Comparison of ENCODE assay signal across 1 cellular context in the genomic region with DNA sequence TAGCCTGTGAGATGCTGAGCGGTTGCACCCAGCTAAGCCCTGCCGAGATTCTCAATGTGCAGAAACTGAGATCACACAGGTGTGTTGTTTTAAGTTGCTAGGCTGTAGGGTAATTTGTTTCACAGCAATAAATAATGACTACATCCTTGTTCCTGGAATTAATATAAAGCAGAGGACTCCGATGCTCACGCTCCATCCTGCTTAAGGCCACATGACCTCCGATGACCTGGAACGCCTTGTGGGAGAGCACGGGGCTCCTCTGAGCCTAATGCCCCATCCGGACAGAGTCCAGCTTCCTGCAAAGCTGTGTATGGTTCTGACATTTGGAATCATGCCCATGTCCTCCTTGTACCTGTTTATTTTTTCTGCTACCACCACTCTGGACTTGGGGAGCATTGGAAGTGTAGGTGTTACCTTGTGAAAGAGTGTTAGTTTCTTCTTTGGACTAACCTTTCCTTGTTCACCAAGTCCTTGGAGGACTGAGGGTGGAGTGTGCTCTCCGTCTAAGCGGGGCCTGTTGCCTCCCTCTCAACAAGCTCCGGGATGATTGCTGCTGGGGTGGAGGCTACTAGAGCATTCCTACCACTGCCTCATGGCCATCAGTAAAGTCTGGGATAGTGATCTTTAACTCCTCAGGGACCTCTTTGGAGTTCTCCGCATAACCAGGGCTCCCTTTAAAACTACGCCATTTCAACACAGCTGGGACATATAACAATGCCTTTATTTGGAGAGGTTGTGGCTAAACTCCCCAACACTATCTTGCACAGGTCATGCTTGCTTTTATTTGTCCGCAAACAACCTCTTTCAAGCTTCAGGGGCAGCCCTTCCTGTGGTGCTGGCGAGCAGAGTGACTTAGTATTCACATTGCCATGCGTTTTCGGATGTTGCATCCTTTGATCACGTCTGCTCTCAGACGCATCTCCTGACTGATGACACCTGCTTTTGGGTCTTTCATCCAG.
TF ChIP-seq lines count a peak whose summit lies in the region.

No MANE protein-coding gene starts in this region.

TF ChIP-seq in HepG2, 621 proteins besides CTCF, POLR2A, EP300 and RAD21 (continued from another document and continues in another):
- TF ChIP-seq, protein P1, sequence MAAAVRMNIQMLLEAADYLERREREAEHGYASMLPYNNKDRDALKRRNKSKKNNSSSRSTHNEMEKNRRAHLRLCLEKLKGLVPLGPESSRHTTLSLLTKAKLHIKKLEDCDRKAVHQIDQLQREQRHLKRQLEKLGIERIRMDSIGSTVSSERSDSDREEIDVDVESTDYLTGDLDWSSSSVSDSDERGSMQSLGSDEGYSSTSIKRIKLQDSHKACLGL (CRISPR knock-in tag; IDR thresholded peaks at IDR 0.05), result no peak
- TF ChIP-seq ZNF674 (CRISPR knock-in tag; IDR thresholded peaks at IDR 0.05; ENCODE audit: low read depth), result no peak
- TF ChIP-seq ZNF746 (CRISPR knock-in tag; IDR thresholded peaks at IDR 0.05), result peak; percentile 25; the same call in 1 of the 2 replicates
- TF ChIP-seq PAWR (CRISPR knock-in tag; IDR thresholded peaks at IDR 0.05; ENCODE audit: borderline replicate concordance), result no peak
- TF ChIP-seq CSRNP1 (CRISPR knock-in tag; IDR thresholded peaks at IDR 0.05), result 0 out of 2 replicates have a peak, but pooled peaks have one; percentile 44
- TF ChIP-seq ZC3H4 (CRISPR knock-in tag; IDR thresholded peaks at IDR 0.05; ENCODE audit: borderline replicate concordance), result no peak
- TF ChIP-seq SCMH1 (CRISPR knock-in tag; IDR thresholded peaks at IDR 0.05; ENCODE audit: borderline replicate concordance), result no peak
- TF ChIP-seq TCF7L2 (IDR thresholded peaks at IDR 0.05; ENCODE audit: low read depth, low read length), result no peak; the same call in 1 of the 2 replicates
- TF ChIP-seq HOXA3 (CRISPR knock-in tag; IDR thresholded peaks at IDR 0.05), result peak; percentile 36
- TF ChIP-seq, protein P2, sequence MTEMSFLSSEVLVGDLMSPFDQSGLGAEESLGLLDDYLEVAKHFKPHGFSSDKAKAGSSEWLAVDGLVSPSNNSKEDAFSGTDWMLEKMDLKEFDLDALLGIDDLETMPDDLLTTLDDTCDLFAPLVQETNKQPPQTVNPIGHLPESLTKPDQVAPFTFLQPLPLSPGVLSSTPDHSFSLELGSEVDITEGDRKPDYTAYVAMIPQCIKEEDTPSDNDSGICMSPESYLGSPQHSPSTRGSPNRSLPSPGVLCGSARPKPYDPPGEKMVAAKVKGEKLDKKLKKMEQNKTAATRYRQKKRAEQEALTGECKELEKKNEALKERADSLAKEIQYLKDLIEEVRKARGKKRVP (CRISPR knock-in tag; IDR thresholded peaks at IDR 0.05), result no peak
- TF ChIP-seq ZNF138 (CRISPR knock-in tag; IDR thresholded peaks at IDR 0.05; ENCODE audit: low read depth), result no peak
- TF ChIP-seq CEBPB (IDR thresholded peaks at IDR 0.05; ENCODE audit: borderline replicate concordance, low read depth, low read length), result peak; percentile 31; the same call in 1 of the 2 replicates
- TF ChIP-seq JUN (CRISPR knock-in tag; IDR thresholded peaks at IDR 0.05), result no peak
- TF ChIP-seq ARID4A (CRISPR knock-in tag; IDR thresholded peaks at IDR 0.05; ENCODE audit: borderline replicate concordance), result peak; percentile 23; the same call in 1 of the 2 replicates
- TF ChIP-seq, protein P3, sequence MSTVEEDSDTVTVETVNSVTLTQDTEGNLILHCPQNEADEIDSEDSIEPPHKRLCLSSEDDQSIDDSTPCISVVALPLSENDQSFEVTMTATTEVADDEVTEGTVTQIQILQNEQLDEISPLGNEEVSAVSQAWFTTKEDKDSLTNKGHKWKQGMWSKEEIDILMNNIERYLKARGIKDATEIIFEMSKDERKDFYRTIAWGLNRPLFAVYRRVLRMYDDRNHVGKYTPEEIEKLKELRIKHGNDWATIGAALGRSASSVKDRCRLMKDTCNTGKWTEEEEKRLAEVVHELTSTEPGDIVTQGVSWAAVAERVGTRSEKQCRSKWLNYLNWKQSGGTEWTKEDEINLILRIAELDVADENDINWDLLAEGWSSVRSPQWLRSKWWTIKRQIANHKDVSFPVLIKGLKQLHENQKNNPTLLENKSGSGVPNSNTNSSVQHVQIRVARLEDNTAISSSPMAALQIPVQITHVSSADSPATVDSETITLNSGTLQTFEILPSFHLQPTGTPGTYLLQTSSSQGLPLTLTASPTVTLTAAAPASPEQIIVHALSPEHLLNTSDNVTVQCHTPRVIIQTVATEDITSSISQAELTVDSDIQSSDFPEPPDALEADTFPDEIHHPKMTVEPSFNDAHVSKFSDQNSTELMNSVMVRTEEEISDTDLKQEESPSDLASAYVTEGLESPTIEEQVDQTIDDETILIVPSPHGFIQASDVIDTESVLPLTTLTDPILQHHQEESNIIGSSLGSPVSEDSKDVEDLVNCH (CRISPR knock-in tag; IDR thresholded peaks at IDR 0.05), result no peak
- no peak for TF ChIP-seq CHD2 (IDR thresholded peaks at IDR 0.05; ENCODE audit: low read depth, low read length)
- TF ChIP-seq, protein P4, sequence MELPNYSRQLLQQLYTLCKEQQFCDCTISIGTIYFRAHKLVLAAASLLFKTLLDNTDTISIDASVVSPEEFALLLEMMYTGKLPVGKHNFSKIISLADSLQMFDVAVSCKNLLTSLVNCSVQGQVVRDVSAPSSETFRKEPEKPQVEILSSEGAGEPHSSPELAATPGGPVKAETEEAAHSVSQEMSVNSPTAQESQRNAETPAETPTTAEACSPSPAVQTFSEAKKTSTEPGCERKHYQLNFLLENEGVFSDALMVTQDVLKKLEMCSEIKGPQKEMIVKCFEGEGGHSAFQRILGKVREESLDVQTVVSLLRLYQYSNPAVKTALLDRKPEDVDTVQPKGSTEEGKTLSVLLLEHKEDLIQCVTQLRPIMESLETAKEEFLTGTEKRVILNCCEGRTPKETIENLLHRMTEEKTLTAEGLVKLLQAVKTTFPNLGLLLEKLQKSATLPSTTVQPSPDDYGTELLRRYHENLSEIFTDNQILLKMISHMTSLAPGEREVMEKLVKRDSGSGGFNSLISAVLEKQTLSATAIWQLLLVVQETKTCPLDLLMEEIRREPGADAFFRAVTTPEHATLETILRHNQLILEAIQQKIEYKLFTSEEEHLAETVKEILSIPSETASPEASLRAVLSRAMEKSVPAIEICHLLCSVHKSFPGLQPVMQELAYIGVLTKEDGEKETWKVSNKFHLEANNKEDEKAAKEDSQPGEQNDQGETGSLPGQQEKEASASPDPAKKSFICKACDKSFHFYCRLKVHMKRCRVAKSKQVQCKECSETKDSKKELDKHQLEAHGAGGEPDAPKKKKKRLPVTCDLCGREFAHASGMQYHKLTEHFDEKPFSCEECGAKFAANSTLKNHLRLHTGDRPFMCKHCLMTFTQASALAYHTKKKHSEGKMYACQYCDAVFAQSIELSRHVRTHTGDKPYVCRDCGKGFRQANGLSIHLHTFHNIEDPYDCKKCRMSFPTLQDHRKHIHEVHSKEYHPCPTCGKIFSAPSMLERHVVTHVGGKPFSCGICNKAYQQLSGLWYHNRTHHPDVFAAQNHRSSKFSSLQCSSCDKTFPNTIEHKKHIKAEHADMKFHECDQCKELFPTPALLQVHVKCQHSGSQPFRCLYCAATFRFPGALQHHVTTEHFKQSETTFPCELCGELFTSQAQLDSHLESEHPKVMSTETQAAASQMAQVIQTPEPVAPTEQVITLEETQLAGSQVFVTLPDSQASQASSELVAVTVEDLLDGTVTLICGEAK (IDR thresholded peaks at IDR 0.05), result no peak
- TF ChIP-seq, protein P4 (CRISPR knock-in tag; IDR thresholded peaks at IDR 0.05), result no peak
- no peak for TF ChIP-seq ESRRA (CRISPR knock-in tag; IDR thresholded peaks at IDR 0.05; ENCODE audit: low read depth)
- TF ChIP-seq ZNF235 (CRISPR knock-in tag; IDR thresholded peaks at IDR 0.05; ENCODE audit: borderline replicate concordance), result no peak
- TF ChIP-seq, protein P5, sequence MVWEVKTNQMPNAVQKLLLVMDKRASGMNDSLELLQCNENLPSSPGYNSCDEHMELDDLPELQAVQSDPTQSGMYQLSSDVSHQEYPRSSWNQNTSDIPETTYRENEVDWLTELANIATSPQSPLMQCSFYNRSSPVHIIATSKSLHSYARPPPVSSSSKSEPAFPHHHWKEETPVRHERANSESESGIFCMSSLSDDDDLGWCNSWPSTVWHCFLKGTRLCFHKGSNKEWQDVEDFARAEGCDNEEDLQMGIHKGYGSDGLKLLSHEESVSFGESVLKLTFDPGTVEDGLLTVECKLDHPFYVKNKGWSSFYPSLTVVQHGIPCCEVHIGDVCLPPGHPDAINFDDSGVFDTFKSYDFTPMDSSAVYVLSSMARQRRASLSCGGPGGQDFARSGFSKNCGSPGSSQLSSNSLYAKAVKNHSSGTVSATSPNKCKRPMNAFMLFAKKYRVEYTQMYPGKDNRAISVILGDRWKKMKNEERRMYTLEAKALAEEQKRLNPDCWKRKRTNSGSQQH (CRISPR knock-in tag; IDR thresholded peaks at IDR 0.05; ENCODE audit: low read depth), result no peak
- 0 out of 2 replicates have a peak, but pooled peaks have one; percentile 30 for TF ChIP-seq ZGPAT (CRISPR knock-in tag; IDR thresholded peaks at IDR 0.05)
- TF ChIP-seq TCF7 (IDR thresholded peaks at IDR 0.05; ENCODE audit: low read depth), result peak; percentile 85
